ENCODE assay signal across 9 cellular contexts in genomic region chr6:127641905-127642304, GRCh38.
A peak's percentile ranks its signal among the peaks of the same experiment; 100 is the strongest.
DNase-seq lines count a peak whose midpoint lies in the region; ATAC-seq, FAIRE-seq and TF ChIP-seq lines count a peak whose summit lies in the region.
"Had no signal": no experiment of that assay in that cellular context is flagged by ENCODE, and none has a peak within 500 bp of the region (broad histone marks: within the 10 kb centered on the region; RNA-seq: fewer than 3 reads in every experiment).

No MANE protein-coding gene starts in this region.

- CTCF ChIA-PET in BJ (lab: Yijun Ruan, JAX) (interaction anchor here (0.7 to 1.9 kb wide), 11 partner anchors 11 to 463 kb away, joined by 3 to 7 read pairs (median 4); no protein-coding TSS in a partner anchor), HepG2 (lab: Yijun Ruan, JAX; ENCODE audit: low intra/inter-chr PET ratio, low total read pairs) (interaction anchor here (0.9 to 3.3 kb wide), 4 partner anchors 36 to 177 kb away, joined by 4 to 24 read pairs (median 13); no protein-coding TSS in a partner anchor)

- TF ChIP-seq EP300 in HepG2 (IDR thresholded peaks at IDR 0.05; ENCODE audit: low read depth in 2 of 2, low read length in 2 of 2) (no peak), HepG2 (CRISPR knock-in tag; IDR thresholded peaks at IDR 0.05; ENCODE audit: borderline replicate concordance) (no peak)

- BruUV-seq in HepG2 (replicated peaks; lab: Mats Ljungman, UMichigan), result no TSS peak

- no peaks in the 10 kb centered on the region for H3K36me3 ChIP-seq in BJ (ENCODE audit: control insufficient read depth, insufficient read depth, low read length)
- no peaks in the 10 kb centered on the region for H3K36me3 ChIP-seq in HepG2 (replicated peaks in 1 of 2; ENCODE audit: control insufficient read depth in 1 of 2, insufficient read depth in 2 of 2, low read length in 2 of 2)
- H3K36me3 ChIP-seq: neutrophil had no signal

- TF ChIP-seq CTCF in BJ (IDR thresholded peaks at IDR 0.05; ENCODE audit: insufficient read depth, low read depth, low read length) (peak; percentile 79), HepG2 (CRISPR knock-in tag; IDR thresholded peaks at IDR 0.05) (peak; percentile 81)

- peak; percentile 80 for ATAC-seq in GM18511 (IDR thresholded peaks at IDR 0.05; ENCODE audit: unreplicated experiment)
- ATAC-seq in HG02981 (IDR thresholded peaks at IDR 0.05; ENCODE audit: unreplicated experiment), result peak; percentile 80
- peak; percentile 94 for ATAC-seq in HepG2
- no peak for ATAC-seq in activated CD4-positive, CD25-positive, alpha-beta regulatory T cell treated with anti-CD3 and anti-CD28 coated beads, Interleukin-2, amount 50 U/mL, for 24 hours

- H3K4me3 ChIP-seq in BJ (ENCODE audit: low read depth, low read length) (no peak overlapping the region), HepG2 (replicated peaks in 1 of 3; ENCODE audit: insufficient read depth in 1 of 3, low read depth in 2 of 3, low read length in 3 of 3) (no peak overlapping the region)

- H3K27ac ChIP-seq in HepG2 (ENCODE audit: extremely low read length, insufficient read depth, low read length), result no peak overlapping the region
- H3K27ac ChIP-seq: neutrophil had no signal

- TF ChIP-seq POLR2A in HepG2 (IDR thresholded peaks at IDR 0.05; ENCODE audit: insufficient read depth in 1 of 2, low read depth in 2 of 2, low read length in 2 of 2), result no peak

- H3K79me2 ChIP-seq in HepG2 (ENCODE audit: insufficient read depth, low read length), result no peaks in the 10 kb centered on the region

- H3K4me2 ChIP-seq in HepG2 (ENCODE audit: low read depth, low read length), result no peak overlapping the region

- DNase-seq in BJ (ENCODE audit: low read depth) (no peak), NCI-H460 (ENCODE audit: extremely low read depth, low read depth) (peak; percentile 36), brain pericyte (ENCODE audit: low read depth, low spot score) (peak; percentile 3), HepG2 (ENCODE audit: low spot score) (peak; percentile 26), GM19238 (ENCODE audit: insufficient read length, low spot score) (no peak)

- H3K4me1 ChIP-seq in HepG2 (ENCODE audit: insufficient read depth, low read length), result no peaks in the 10 kb centered on the region

- H4K20me1 ChIP-seq in HepG2 (ENCODE audit: insufficient read depth, low read length), result no peaks in the 10 kb centered on the region

- intact Hi-C loops in HepG2 (cut with micrococcal nuclease; ENCODE audit: unreplicated experiment), result loop anchor here (1.0 kb wide), 3 partner anchors 36 to 177 kb away; no protein-coding TSS in a partner anchor

- POLR2A ChIA-PET in BJ (lab: Charles Lee), result no interaction called here
- POLR2A ChIA-PET in HepG2 (lab: Yijun Ruan, JAX), result no interaction called here

- TF ChIP-seq RAD21 in HepG2 (CRISPR knock-in tag; IDR thresholded peaks at IDR 0.05), result 0 out of 2 replicates have a peak, but pooled peaks have one; percentile 21

- no peaks in the 10 kb centered on the region for H3K9me3 ChIP-seq in HepG2 (ENCODE audit: low read length)
- H3K9me3 ChIP-seq: neutrophil had no signal

- H2AFZ ChIP-seq in HepG2 (ENCODE audit: low read length), result no peak overlapping the region

- no peak overlapping the region for H3K9ac ChIP-seq in HepG2 (ENCODE audit: insufficient read depth, low read depth, low read length)

- 17% methylated on average over 7 of the region's 7 CpGs for WGBS in HepG2 (ENCODE audit: low lambda C conversion rate)

- FAIRE-seq in HepG2 (lab: Jason Lieb, UNC), result peak; percentile 83

- H3K27me3 ChIP-seq in BJ (ENCODE audit: control insufficient read depth, insufficient read depth, low read length) (peaks cover 6% of the 10 kb centered on the region), HepG2 (ENCODE audit: control insufficient read depth in 1 of 2, insufficient read depth in 2 of 2, low read length in 2 of 2) (no peaks in the 10 kb centered on the region)
- H3K27me3 ChIP-seq: neutrophil had no signal

- in situ Hi-C loops in HepG2 (cut with HindIII; ENCODE audit: extremely low pct_ligation_motif_present, low pct_unique_long_range_greater_than_20kb), result loop anchor here (5.0 kb wide), 1 partner anchor 85 kb away; no protein-coding TSS in a partner anchor

TF ChIP-seq in HepG2, 621 proteins besides CTCF, POLR2A, EP300 and RAD21:
- TF ChIP-seq EHMT2 (IDR thresholded peaks at IDR 0.05; ENCODE audit: borderline replicate concordance, low read depth, low read length) (no peak), MYNN (CRISPR knock-in tag; IDR thresholded peaks at IDR 0.05; ENCODE audit: low read depth) (no peak), FLYWCH1 (CRISPR knock-in tag; IDR thresholded peaks at IDR 0.05) (no peak), JUN (CRISPR knock-in tag; IDR thresholded peaks at IDR 0.05) (no peak), SETDB1 (CRISPR knock-in tag; IDR thresholded peaks at IDR 0.05; ENCODE audit: borderline replicate concordance) (no peak), ZNF431 (CRISPR knock-in tag; IDR thresholded peaks at IDR 0.05; ENCODE audit: borderline replicate concordance, low read depth) (no peak), HMGXB4 (CRISPR knock-in tag; IDR thresholded peaks at IDR 0.05; ENCODE audit: borderline replicate concordance in 1 of 2, low read depth in 1 of 2) (0 out of 4 replicates have a peak, but pooled peaks of 1 of the 2 experiments have one; percentile 26), TBX3 (IDR thresholded peaks at IDR 0.05; ENCODE audit: borderline replicate concordance) (no peak), ZBTB7B (CRISPR knock-in tag; IDR thresholded peaks at IDR 0.05) (no peak), HDAC1 (CRISPR knock-in tag; IDR thresholded peaks at IDR 0.05) (no peak), RBAK (CRISPR knock-in tag; IDR thresholded peaks at IDR 0.05) (no peak), SMC3 (IDR thresholded peaks at IDR 0.05; ENCODE audit: low read length) (peak; percentile 78), ZNF788 (CRISPR knock-in tag; IDR thresholded peaks at IDR 0.05; ENCODE audit: borderline replicate concordance) (no peak), ZNF160 (CRISPR knock-in tag; IDR thresholded peaks at IDR 0.05) (no peak), KMT2A (CRISPR knock-in tag; IDR thresholded peaks at IDR 0.05) (no peak), STAG1 (CRISPR knock-in tag; IDR thresholded peaks at IDR 0.05) (peak; percentile 73), MIER3 (CRISPR knock-in tag; IDR thresholded peaks at IDR 0.05; ENCODE audit: borderline replicate concordance) (no peak), ZFP36 (IDR thresholded peaks at IDR 0.05; ENCODE audit: borderline replicate concordance, low read depth, low read length, partially characterized antibody) (peak; percentile 3), ZFP82 (CRISPR knock-in tag; IDR thresholded peaks at IDR 0.05; ENCODE audit: borderline replicate concordance) (no peak), ZNF276 (CRISPR knock-in tag; IDR thresholded peaks at IDR 0.05; ENCODE audit: low read depth) (no peak)

Comparison
In these comparisons a context has a peak if more than half of its experiments do, and no peak if none do; other contexts are left out.
1. DNase-seq: peak in NCI-H460 (single experiment), brain pericyte (single experiment) and HepG2 (single experiment); none in BJ (single experiment) and GM19238 (single experiment).
2. ATAC-seq: peak in GM18511 (single experiment), HG02981 (single experiment) and HepG2 (single experiment); none in activated CD4-positive, CD25-positive, alpha-beta regulatory T cell treated with anti-CD3 and anti-CD28 coated beads, Interleukin-2, amount 50 U/mL, for 24 hours (0 of 2).